8 cellular contexts compared by ENCODE assay signal in genomic region chr1:46303038-46303871, GRCh38.
DNase-seq lines count a peak whose midpoint lies in the region; ATAC-seq and TF ChIP-seq lines count a peak whose summit lies in the region.

Gene LRRC41, minus strand, starts transcription at chr1:46303616. Its CDS starts 294 bp downstream, at chr1:46303322.
Gene UQCRH, plus strand, starts transcription at chr1:46303698. Its CDS starts 69 bp downstream, at chr1:46303767.

- peak; percentile 96 for DNase-seq in NCI-H748 (lab: John Stamatoyannopoulos, UW; ENCODE audit: unreplicated experiment)
- DNase-seq in activated CD4-positive, alpha-beta T cell treated with anti-CD3 and anti-CD28 coated beads, Interleukin-2, amount 50 U/mL, for 1 hour: peak; percentile 92
- peak; percentile 91 for DNase-seq in dedifferentiated amniotic fluid mesenchymal stem cell (ENCODE audit: extremely low spot score)
- DNase-seq in left kidney (ENCODE audit: low read depth, low spot score): peak; percentile 98
- DNase-seq in stimulated activated CD4-positive, alpha-beta T cell treated with anti-CD3 and anti-CD28 coated beads, Interleukin-2, amount 100 ng/mL, for 24 hours: peak; percentile 91 to 92

- no peak; the same call in 1 of the 2 replicates for TF ChIP-seq CTCF in C4-2B (conservative IDR thresholded peaks at IDR 0.05)

- ATAC-seq in GM19351 (IDR thresholded peaks at IDR 0.05; ENCODE audit: unreplicated experiment) (peak; percentile 74), HG03521 (IDR thresholded peaks at IDR 0.05; ENCODE audit: unreplicated experiment) (peak; percentile 72)

- H3K27ac ChIP-seq in C4-2B: peak within 1 kb of the TSS; percentile 98

Comparison
In these comparisons a context has a peak if more than half of its experiments do, and no peak if none do; other contexts are left out.
1. Peak in every context shown above with its lines: DNase-seq, ATAC-seq and H3K27ac ChIP-seq.